Comparison of ENCODE assay signal across 8 cellular contexts in the genomic region with DNA sequence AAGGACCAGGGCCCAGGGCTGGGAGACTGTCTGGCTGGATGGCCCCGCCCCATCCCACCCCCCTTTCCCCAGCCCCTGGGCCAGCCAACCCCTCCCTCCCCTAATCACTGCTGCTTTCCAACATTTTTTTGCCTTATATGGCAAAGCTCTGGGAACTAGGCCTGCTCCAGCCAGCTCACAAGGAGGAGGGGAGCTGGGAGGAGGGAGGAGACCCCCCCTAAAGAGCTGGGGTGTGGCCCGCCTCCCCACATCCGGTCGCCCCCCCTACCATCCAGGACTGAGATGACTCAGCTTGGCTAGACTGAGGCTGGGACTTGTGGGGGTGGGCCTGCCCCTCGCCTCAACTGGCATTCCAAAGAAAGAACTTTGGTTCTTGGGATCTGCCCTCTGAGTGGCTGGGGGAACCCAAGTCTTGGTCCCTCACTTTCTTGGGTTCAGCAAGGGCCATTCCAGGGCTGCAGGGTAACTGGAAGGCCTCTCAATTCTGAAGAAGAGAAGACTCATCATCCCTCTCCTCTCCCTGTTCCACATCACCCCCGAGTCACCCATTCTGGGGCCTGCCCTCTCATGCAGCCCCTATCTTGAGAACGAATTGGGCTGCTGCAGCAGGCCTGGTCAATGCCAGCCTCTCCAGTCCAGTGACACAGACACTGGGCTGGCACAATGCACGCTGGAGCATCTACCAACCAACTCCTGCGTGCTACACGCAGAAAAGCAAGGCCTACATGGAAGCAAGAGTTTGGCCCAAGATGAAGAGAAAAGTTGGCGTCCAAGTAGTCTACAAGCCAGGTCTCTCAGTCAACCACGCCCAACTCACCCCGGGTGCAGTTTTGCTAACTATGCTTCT. TPM values are rescaled to one million over a fixed set of nuclear protein-coding genes. Genes with fewer than 3 reads are reported as not detected.
DNase-seq lines count a peak whose midpoint lies in the region; ATAC-seq and TF ChIP-seq lines count a peak whose summit lies in the region.

No MANE protein-coding gene starts in this region.

- H3K4me3 Mint-ChIP-seq in activated CD4-positive, alpha-beta T cell treated with anti-CD3 and anti-CD28 coated beads for 36 hours = peak overlapping the region; percentile 86

- peak overlapping the region; percentile 91 for H3K27ac Mint-ChIP-seq in activated CD4-positive, alpha-beta T cell treated with anti-CD3 and anti-CD28 coated beads for 36 hours

- H3K4me1 ChIP-seq in colonic mucosa = no peaks in the 10 kb centered on the region

- intact Hi-C loops in activated CD4-positive, alpha-beta T cell treated with anti-CD3 and anti-CD28 coated beads for 36 hours (cut with DNase I, micrococcal nuclease) = loop anchor here (1.0 to 10.0 kb wide), 9 partner anchors 10 to 645 kb away; partner anchors contain the start of genes TMEM187 (in 2 of the 2), ABCD1 (in 1 of the 2), ARHGAP4 (in 1 of the 2) and BCAP31 (in 1 of the 2)
- intact Hi-C loops in colonic mucosa (cut with DNase I) = no loop called here

- TF ChIP-seq CTCF in GM06990 (IDR thresholded peaks at IDR 0.05; ENCODE audit: insufficient read depth, low read length, poor library complexity, severe bottlenecking) = no peak
- TF ChIP-seq CTCF in colonic mucosa (IDR thresholded peaks at IDR 0.05) = no peak

- peaks cover 22% of the 10 kb centered on the region for H3K4me1 Mint-ChIP-seq in activated CD4-positive, alpha-beta T cell treated with anti-CD3 and anti-CD28 coated beads for 36 hours

- peak; percentile 67 for DNase-seq in GM06990 (ENCODE audit: extremely low read depth, insufficient read length)
- peak; percentile 22 for DNase-seq in NCI-H128 (lab: John Stamatoyannopoulos, UW; ENCODE audit: unreplicated experiment)
- DNase-seq in activated CD4-positive, alpha-beta T cell treated with anti-CD3 and anti-CD28 coated beads for 36 hours = peak; percentile 77
- DNase-seq in colonic mucosa = peak; percentile 59
- DNase-seq in left kidney (ENCODE audit: low read depth, low spot score) = peak; percentile 91
- DNase-seq in stimulated activated CD4-positive, alpha-beta T cell treated with anti-CD3 and anti-CD28 coated beads, Interleukin-2, amount 100 ng/mL, for 4 hours (ENCODE audit: low read depth) = peak; percentile 54

- H3K9me3 ChIP-seq in colonic mucosa = no peaks in the 10 kb centered on the region

- H3K4me3 ChIP-seq in GM06990 (replicated peaks; ENCODE audit: low read depth, low read length) (peak overlapping the region; percentile 91), colonic mucosa (peak overlapping the region; percentile 44)

- POLR2A ChIA-PET in activated CD4-positive, alpha-beta T cell treated with anti-CD3 and anti-CD28 coated beads for 36 hours (lab: Charles Lee) = interaction anchor here (0.6 kb wide), 3 partner anchors 80 to 399 kb away, joined by 3 to 5 read pairs (median 3); no protein-coding TSS in a partner anchor

- H3K27ac ChIP-seq in colonic mucosa = peak overlapping the region; percentile 69

- CTCF ChIA-PET in activated CD4-positive, alpha-beta T cell treated with anti-CD3 and anti-CD28 coated beads for 36 hours (lab: Charles Lee) = no interaction called here

- ATAC-seq in activated CD4-positive, alpha-beta T cell treated with anti-CD3 and anti-CD28 coated beads for 36 hours = peak; percentile 11
- ATAC-seq in GM21723 (IDR thresholded peaks at IDR 0.05; ENCODE audit: unreplicated experiment) (no peak), GM18868 (IDR thresholded peaks at IDR 0.05; ENCODE audit: unreplicated experiment) (no peak)

- H3K9ac ChIP-seq in colonic mucosa (ENCODE audit: low read depth in 2 of 2, low read length in 2 of 2) = peak overlapping the region; percentile 71 to 76

- no peaks in the 10 kb centered on the region for H3K27me3 Mint-ChIP-seq in activated CD4-positive, alpha-beta T cell treated with anti-CD3 and anti-CD28 coated beads for 36 hours

- H3K36me3 ChIP-seq in GM06990 (ENCODE audit: control insufficient read depth, insufficient read depth, low read length) = peaks cover 12% of the 10 kb centered on the region
- H3K36me3 ChIP-seq in colonic mucosa = no peaks in the 10 kb centered on the region

- H3K36me3 Mint-ChIP-seq in activated CD4-positive, alpha-beta T cell treated with anti-CD3 and anti-CD28 coated beads for 36 hours (ENCODE audit: low read depth) = peaks cover 25% of the 10 kb centered on the region

- no peaks in the 10 kb centered on the region for H3K27me3 ChIP-seq in GM06990 (replicated peaks; ENCODE audit: control insufficient read depth, insufficient read depth, low read length)
- no peaks in the 10 kb centered on the region for H3K27me3 ChIP-seq in colonic mucosa

- H3K9me3 Mint-ChIP-seq in activated CD4-positive, alpha-beta T cell treated with anti-CD3 and anti-CD28 coated beads for 36 hours (ENCODE audit: low read depth) = no peaks in the 10 kb centered on the region

RNA-seq across cellular contexts. Expression of gene FLNA, which starts 4.8 kb away (rescaled TPM):
- total RNA-seq in activated CD4-positive, alpha-beta T cell treated with anti-CD3 and anti-CD28 coated beads for 36 hours = 1,000 to 10,000 TPM in 1 of 2 experiments, 100 to 1,000 TPM in 1; 891 to 1,083 TPM
- 100 to 1,000 TPM; 124 to 773 TPM for total RNA-seq in colonic mucosa

RNA-seq across cellular contexts. Expression of gene EMD, which starts 9.4 kb away (rescaled TPM):
- 10 to 100 TPM; 75.9 to 89.4 TPM for total RNA-seq in activated CD4-positive, alpha-beta T cell treated with anti-CD3 and anti-CD28 coated beads for 36 hours
- total RNA-seq in colonic mucosa = 10 to 100 TPM; 44.4 to 49.1 TPM

RNA-seq across cellular contexts. Expression of gene RPL10, which starts 28.5 kb away (rescaled TPM):
- 1,000 to 10,000 TPM; 1,286 to 2,705 TPM for total RNA-seq in activated CD4-positive, alpha-beta T cell treated with anti-CD3 and anti-CD28 coated beads for 36 hours
- 1,000 to 10,000 TPM; 1,915 to 2,641 TPM for total RNA-seq in colonic mucosa

RNA-seq across cellular contexts. Expression of gene DNASE1L1, which starts 39.4 kb away (rescaled TPM):
- 10 to 100 TPM; 12.6 to 13.4 TPM for total RNA-seq in activated CD4-positive, alpha-beta T cell treated with anti-CD3 and anti-CD28 coated beads for 36 hours
- 10 to 100 TPM; 19.1 to 29.2 TPM for total RNA-seq in colonic mucosa

RNA-seq across cellular contexts. Expression of gene TAFAZZIN, which starts 41.7 kb away (rescaled TPM):
- total RNA-seq in activated CD4-positive, alpha-beta T cell treated with anti-CD3 and anti-CD28 coated beads for 36 hours = 10 to 100 TPM; 43.8 to 49.0 TPM
- total RNA-seq in colonic mucosa = 10 to 100 TPM; 33.2 to 54.5 TPM

Comparison
In these comparisons a context has a peak if more than half of its experiments do, and no peak if none do; other contexts are left out.
1. DNase-seq: peak in every context shown above with its lines; median percentile 91 in left kidney; 77 in activated CD4-positive, alpha-beta T cell treated with anti-CD3 and anti-CD28 coated beads for 36 hours; 67 in GM06990; 59 in colonic mucosa; 54 in stimulated activated CD4-positive, alpha-beta T cell treated with anti-CD3 and anti-CD28 coated beads, Interleukin-2, amount 100 ng/mL, for 4 hours; 22 in NCI-H128.